24 cellular contexts compared by ENCODE assay signal in the genomic region with DNA sequence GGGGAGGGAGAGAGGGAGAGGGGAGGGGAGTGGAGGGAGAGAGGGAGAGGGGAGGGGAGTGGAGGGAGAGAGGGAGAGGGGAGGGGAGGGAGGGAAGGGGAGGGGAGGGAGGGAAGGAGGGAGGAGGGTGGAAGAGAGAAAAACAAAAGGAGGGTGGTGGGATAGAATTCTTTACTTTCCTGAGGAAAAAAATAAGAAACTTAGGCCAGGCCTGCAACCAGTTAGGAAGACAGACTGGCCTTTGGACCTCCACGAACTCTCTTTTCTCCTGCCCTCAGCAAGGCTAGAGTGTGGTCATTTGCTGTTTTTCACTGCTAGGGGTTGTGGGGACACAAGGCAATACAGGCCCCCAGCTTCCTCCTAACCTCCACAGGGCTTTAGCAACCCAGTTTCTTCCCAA. TPM values are rescaled to one million over a fixed set of nuclear protein-coding genes. Genes with fewer than 3 reads are reported as not detected.
DNase-seq lines count a peak whose midpoint lies in the region; ATAC-seq and TF ChIP-seq lines count a peak whose summit lies in the region.
"Had no signal": no experiment of that assay in that cellular context is flagged by ENCODE, and none has a peak within 500 bp of the region (broad histone marks: within the 10 kb centered on the region; RNA-seq: fewer than 3 reads in every experiment).

No MANE protein-coding gene starts in this region.

- H3K4me3 ChIP-seq in H7 (ENCODE audit: insufficient read depth, low read depth, low read length) (peak overlapping the region; percentile 5; the same call in 1 of the 2 replicates), adrenal gland (no peak overlapping the region), stomach (no peak overlapping the region)
- H3K4me3 ChIP-seq: spleen had no signal

- intact Hi-C loops in adrenal gland (cut with DNase I) = no loop called here
- intact Hi-C loops in stomach (cut with DNase I; ENCODE audit: low total_unique reads) = no loop called here

- no peak for TF ChIP-seq EP300 in stomach (IDR thresholded peaks at IDR 0.05)

- TF ChIP-seq CTCF in adrenal gland (IDR thresholded peaks at IDR 0.05) = no peak
- TF ChIP-seq CTCF in stomach (IDR thresholded peaks at IDR 0.05) = no peak

- no peak for TF ChIP-seq POLR2A in adrenal gland (IDR thresholded peaks at IDR 0.05)
- no peak for TF ChIP-seq POLR2A in stomach (IDR thresholded peaks at IDR 0.05)

- DNase-seq in H7 (no peak), adrenal gland (no peak), stomach (no peak), ureter (ENCODE audit: low spot score) (no peak)
- DNase-seq: activated CD4-positive, alpha-beta T cell treated with anti-CD3 and anti-CD28 coated beads, Interleukin-2, amount 50 U/mL, for 48 hours; activated CD8-positive, alpha-beta memory T cell treated with anti-CD3 and anti-CD28 coated beads, Interleukin-2, amount 50 U/mL, for 48 hours; activated effector memory CD4-positive, alpha-beta T cell treated with Interleukin-2 at 50 U/mL for 16 hours; activated naive CD8-positive, alpha-beta T cell treated with anti-CD3 and anti-CD28 coated beads, Interleukin-2, amount 10 ng/mL, durations not matched to agents 7 days and 5 days; CD8-positive, alpha-beta T cell; KBM-7; MV-4-11; NCI-H1694 treated with DMSO at 0.1 percent for 48 hours; NCI-H526 treated with DMSO at 0.1 percent for 48 hours; spleen; stimulated activated naive CD8-positive, alpha-beta T cell treated with anti-CD3 and anti-CD28 coated beads, Interleukin-15, amount 100 ng/mL, for 72 hours had no signal

- 29 to 48% (median 37%) methylated on average over 1 of the region's 1 CpG for WGBS in adrenal gland, 4 donors
- 71 to 93% (median 81%) methylated on average over 1 of the region's 1 CpG for WGBS in stomach, 5 donors

- H3K36me3 ChIP-seq in H7 (replicated peaks; ENCODE audit: control insufficient read depth, insufficient read depth, low read length) (peaks cover 4% of the 10 kb centered on the region), adrenal gland (replicated peaks in 1 of 2) (no peaks in the 10 kb centered on the region), stomach (no peaks in the 10 kb centered on the region)
- H3K36me3 ChIP-seq: spleen, upper lobe of right lung had no signal

- peaks cover 25 to 50% of the 10 kb centered on the region in 2 donors for H3K4me1 ChIP-seq in adrenal gland (replicated peaks in 1 of 2)
- H3K4me1 ChIP-seq in stomach = peaks cover 25 to 61% (median 45%) of the 10 kb centered on the region in 4 donors

- peak overlapping the region; percentile 13 to 77 (median 42) for H3K27ac ChIP-seq in adrenal gland
- H3K27ac ChIP-seq in layer of hippocampus (ENCODE audit: low read depth, low read length) = peak overlapping the region; percentile 30
- H3K27ac ChIP-seq in stomach = peak overlapping the region in 3 of 5 donors; percentile 44 to 62 (median 46)
- H3K27ac ChIP-seq: psoas muscle had no signal

- no peaks in the 10 kb centered on the region for H3K9me3 ChIP-seq in adrenal gland (replicated peaks in 1 of 3)
- H3K9me3 ChIP-seq in stomach = no peaks in the 10 kb centered on the region
- H3K9me3 ChIP-seq: psoas muscle, spleen, upper lobe of right lung had no signal

- H3K27me3 ChIP-seq in H7 (ENCODE audit: control insufficient read depth, insufficient read depth, low read length) (peaks cover 4% of the 10 kb centered on the region), adrenal gland (no peaks in the 10 kb centered on the region), layer of hippocampus (ENCODE audit: control insufficient read depth, insufficient read depth, low read length) (peaks cover 7% of the 10 kb centered on the region), stomach (peaks cover 14 to 99% (median 52%) of the 10 kb centered on the region in 3 donors)

- no peak for ATAC-seq in HG02938 (IDR thresholded peaks at IDR 0.05; ENCODE audit: unreplicated experiment)
- ATAC-seq in HG03175 (IDR thresholded peaks at IDR 0.05; ENCODE audit: unreplicated experiment) = no peak
- ATAC-seq: CD8-positive, alpha-beta T cell; HCT116; left colon; stimulated activated naive CD8-positive, alpha-beta T cell treated with anti-CD3 and anti-CD28 coated beads, Interleukin-15, amount 100 ng/mL, for 72 hours; WTC11 had no signal

RNA-seq across cellular contexts. Expression of gene CCDC8, which starts 4.2 kb away (rescaled TPM):
- total RNA-seq in H7 (2014; rRNA removed; shearing (Covaris generic)) = 39.6 and 44.3 TPM in 2 replicates
- total RNA-seq in adrenal gland (10 to 100 TPM; 24.1 to 74.0 (median 35.0) TPM), stomach (10 to 100 TPM in 1 of 5 donors, under 1 TPM in 2, not detected in 2; 0.29 to 22.9 (median 0.89) TPM), ureter (10.7 TPM)
- polyA plus RNA-seq in adrenal gland (10 to 100 TPM in 2 of 3 donors, 1 to 10 TPM in 1; 6.3 to 20.5 (median 18.8) TPM), stomach (1 to 10 TPM; 1.4 to 4.4 (median 3.8) TPM)
- total RNA-seq: activated naive CD8-positive, alpha-beta T cell treated with anti-CD3 and anti-CD28 coated beads, Interleukin-2, amount 10 ng/mL, durations not matched to agents 7 days and 5 days; CD8-positive, alpha-beta T cell had no signal

RNA-seq across cellular contexts. Expression of gene PNMA8C, which starts 19.6 kb away (rescaled TPM):
- 0.14 and 0.15 TPM in 2 replicates for total RNA-seq in H7 (2014; rRNA removed; shearing (Covaris generic))
- 1 to 10 TPM; 1.5 to 4.4 (median 2.1) TPM for total RNA-seq in adrenal gland
- 1 to 10 TPM in 2 of 3 donors, under 1 TPM in 1; 0.47 to 2.4 (median 1.4) TPM for polyA plus RNA-seq in adrenal gland
- total RNA-seq in stomach = under 1 TPM in 1 of 5 donors, not detected in 4; 0.18 TPM
- under 1 TPM in 1 of 3 donors, not detected in 2; 0.05 TPM for polyA plus RNA-seq in stomach
- 0.23 TPM for total RNA-seq in ureter
- total RNA-seq: G401, psoas muscle, spleen, upper lobe of right lung had no signal
